21 cellular contexts compared by ENCODE assay signal in genomic region chr7:155496267-155497005, GRCh38. TPM values are rescaled to one million over a fixed set of nuclear protein-coding genes. Genes with fewer than 3 reads are reported as not detected.
DNase-seq lines count a peak whose midpoint lies in the region; ATAC-seq, FAIRE-seq and TF ChIP-seq lines count a peak whose summit lies in the region.
"Had no signal": no experiment of that assay in that cellular context is flagged by ENCODE, and none has a peak within 500 bp of the region (broad histone marks: within the 10 kb centered on the region; RNA-seq: fewer than 3 reads in every experiment).

No MANE protein-coding gene starts in this region.

- H3K4me1 ChIP-seq in H1 (replicated peaks in 1 of 4; ENCODE audit: control insufficient read depth in 3 of 4, insufficient read depth in 4 of 4, low read length in 3 of 4): peaks cover 0 to 12% (median 9%) of the 10 kb centered on the region in 4 experiments; a peak in 6 of 7 replicates
- peaks cover 7% of the 10 kb centered on the region for H3K4me1 ChIP-seq in HepG2 (ENCODE audit: insufficient read depth, low read length)
- H3K4me1 ChIP-seq in neuronal stem cell (ENCODE audit: control insufficient read depth in 2 of 2, insufficient read depth in 1 of 2, low read depth in 1 of 2, low read length in 2 of 2): peaks cover 5 to 29% of the 10 kb centered on the region in 2 donors
- H3K4me1 ChIP-seq: BE2C, Caco-2, HAP-1 had no signal

- DNase-seq in H7 (peak; percentile 56), H1 (ENCODE audit: low read depth in 1 of 2, low spot score in 2 of 2) (no peak), HepG2 (ENCODE audit: low spot score) (no peak), neuronal stem cell (ENCODE audit: low spot score) (no peak), germinal center (ENCODE audit: low spot score) (no peak), 8988T (no peak)
- no peak for DNase-seq in activated CD4-positive, alpha-beta T cell treated with anti-CD3 and anti-CD28 coated beads for 4 hours
- DNase-seq: ACHN; BE2C; Caco-2; CD4-positive, alpha-beta T cell; GOT3; KG1 had no signal

- H2BK120ac ChIP-seq in H1 (replicated peaks; ENCODE audit: low read depth, low read length) (no peak overlapping the region), neuronal stem cell (ENCODE audit: low read depth, low read length) (no peak overlapping the region)

- no peaks in the 10 kb centered on the region for H3K23me2 ChIP-seq in H1 (ENCODE audit: low read depth, low read length)

- H3K23ac ChIP-seq in H1 (ENCODE audit: insufficient read length): no peak overlapping the region
- H3K23ac ChIP-seq in neuronal stem cell (ENCODE audit: low read depth, low read length, poor library complexity): no peak overlapping the region

- no peak overlapping the region for H3K56ac ChIP-seq in H1 (replicated peaks; ENCODE audit: insufficient read length, low read depth, low read length)

- CTCF ChIA-PET in H1 (lab: Charles Lee; ENCODE audit: partially characterized antibody): interaction anchor here (0.8 to 2.8 kb wide), 9 partner anchors 10 to 140 kb away, joined by 3 to 6 read pairs (median 3); no protein-coding TSS in a partner anchor
- CTCF ChIA-PET in HepG2 (lab: Yijun Ruan, JAX; ENCODE audit: low intra/inter-chr PET ratio, low total read pairs): no interaction called here

- in situ Hi-C loops in HepG2 (cut with HindIII; ENCODE audit: extremely low pct_ligation_motif_present, low pct_unique_long_range_greater_than_20kb): no loop called here

- H3K14ac ChIP-seq in H1 (ENCODE audit: insufficient read length): no peak overlapping the region
- H3K14ac ChIP-seq in neuronal stem cell (ENCODE audit: low read length): no peak overlapping the region

- intact Hi-C loops in HepG2 (cut with micrococcal nuclease; ENCODE audit: unreplicated experiment): no loop called here

- POLR2A ChIA-PET in H1 (lab: Charles Lee; ENCODE audit: partially characterized antibody): no interaction called here
- POLR2A ChIA-PET in HepG2 (lab: Yijun Ruan, JAX): no interaction called here

- no peak overlapping the region for H3K4ac ChIP-seq in H1 (replicated peaks; ENCODE audit: insufficient read length, low read depth, low read length)
- no peak overlapping the region for H3K4ac ChIP-seq in neuronal stem cell (ENCODE audit: low read length)

- TF ChIP-seq EP300 in H1 (IDR thresholded peaks at IDR 0.05; ENCODE audit: borderline replicate concordance in 1 of 2, low read depth in 2 of 2, low read length in 2 of 2) (no peak), HepG2 (IDR thresholded peaks at IDR 0.05; ENCODE audit: low read depth in 2 of 2, low read length in 2 of 2) (no peak), HepG2 (CRISPR knock-in tag; IDR thresholded peaks at IDR 0.05; ENCODE audit: borderline replicate concordance) (no peak)

- FAIRE-seq in H1 (lab: Jason Lieb, UNC): no peak
- FAIRE-seq in HepG2 (lab: Jason Lieb, UNC): no peak
- FAIRE-seq: A204.1, D721Med, G401.6, GM12892, GM18507 had no signal

- no peak overlapping the region for H4K8ac ChIP-seq in H1 (ENCODE audit: extremely low read depth, insufficient read depth, low read length)
- no peak overlapping the region for H4K8ac ChIP-seq in neuronal stem cell (ENCODE audit: low read depth, low read length)

- H3K9me3 ChIP-seq in H1 (ENCODE audit: insufficient read depth in 2 of 2, low read depth in 1 of 2, low read length in 1 of 2) (no peaks in the 10 kb centered on the region; a peak in 1 of 4 replicates), HepG2 (ENCODE audit: low read length) (no peaks in the 10 kb centered on the region), neuronal stem cell (replicated peaks in 1 of 2; ENCODE audit: control insufficient read depth in 2 of 2, insufficient read depth in 1 of 2, low read depth in 1 of 2, low read length in 2 of 2) (no peaks in the 10 kb centered on the region)
- H3K9me3 ChIP-seq: BE2C, Caco-2, HAP-1 had no signal

- no TSS peak for BruUV-seq in HepG2 (replicated peaks; lab: Mats Ljungman, UMichigan)

- H3K18ac ChIP-seq in H1 (ENCODE audit: extremely low read depth, low read length) (no peak overlapping the region), neuronal stem cell (ENCODE audit: low read length) (peak overlapping the region; percentile 36)

- H3K79me2 ChIP-seq in H1 (ENCODE audit: control insufficient read depth in 1 of 2, insufficient read depth in 2 of 2, low read length in 2 of 2) (no peaks in the 10 kb centered on the region), HepG2 (ENCODE audit: insufficient read depth, low read length) (no peaks in the 10 kb centered on the region)

- H3K27ac ChIP-seq in H1 (ENCODE audit: low read depth, low read length) (no peak overlapping the region), HepG2 (ENCODE audit: extremely low read length, insufficient read depth, low read length) (no peak overlapping the region), neuronal stem cell (replicated peaks; ENCODE audit: low read length) (no peak overlapping the region)
- H3K27ac ChIP-seq: C4-2B had no signal

- H2BK5ac ChIP-seq in H1 (ENCODE audit: low read depth, low read length) (no peak overlapping the region), neuronal stem cell (ENCODE audit: low read length) (no peak overlapping the region)

- peaks cover 35% of the 10 kb centered on the region for H3K27me3 ChIP-seq in H7 (ENCODE audit: control insufficient read depth, insufficient read depth, low read length)
- peaks cover 14 to 84% (median 59%) of the 10 kb centered on the region in 4 experiments for H3K27me3 ChIP-seq in H1 (replicated peaks in 1 of 4; ENCODE audit: control insufficient read depth in 3 of 4, extremely low read depth in 1 of 4, insufficient read depth in 3 of 4, low read length in 3 of 4)
- peaks cover 5 to 74% of the 10 kb centered on the region in 2 experiments; a peak in 4 of 5 replicates for H3K27me3 ChIP-seq in HepG2 (ENCODE audit: control insufficient read depth in 1 of 2, insufficient read depth in 2 of 2, low read length in 2 of 2)
- peaks cover 0 to 46% (median 0%) of the 10 kb centered on the region in 3 experiments for H3K27me3 ChIP-seq in neuronal stem cell (ENCODE audit: control insufficient read depth in 3 of 3, insufficient read depth in 3 of 3, low read depth in 1 of 3, low read length in 3 of 3)

- no peak overlapping the region for H3K9ac ChIP-seq in H1 (replicated peaks in 1 of 4; ENCODE audit: extremely low read depth in 1 of 4, low read depth in 3 of 4, low read length in 3 of 4)
- H3K9ac ChIP-seq in HepG2 (ENCODE audit: insufficient read depth, low read depth, low read length): no peak overlapping the region
- no peak overlapping the region for H3K9ac ChIP-seq in neuronal stem cell (ENCODE audit: low read depth, low read length, poor library complexity)

- no peak overlapping the region for H3K4me2 ChIP-seq in H1 (ENCODE audit: insufficient read depth in 1 of 2, low read depth in 2 of 2, low read length in 2 of 2)
- H3K4me2 ChIP-seq in HepG2 (ENCODE audit: low read depth, low read length): no peak overlapping the region
- H3K4me2 ChIP-seq in neuronal stem cell (ENCODE audit: insufficient read depth, low read length, poor library complexity, severe bottlenecking): no peak overlapping the region

- H3K4me3 ChIP-seq in H7 (ENCODE audit: insufficient read depth, low read depth, low read length): no peak overlapping the region
- no peak overlapping the region for H3K4me3 ChIP-seq in H1 (ENCODE audit: extremely low read depth in 1 of 4, insufficient read depth in 2 of 4, low read depth in 3 of 4, low read length in 4 of 4)
- H3K4me3 ChIP-seq in HepG2 (replicated peaks in 1 of 3; ENCODE audit: insufficient read depth in 1 of 3, low read depth in 2 of 3, low read length in 3 of 3): no peak overlapping the region
- H3K4me3 ChIP-seq in neuronal stem cell (ENCODE audit: low read length in 2 of 2): no peak overlapping the region
- H3K4me3 ChIP-seq: HAP-1 had no signal

- H2BK15ac ChIP-seq in H1 (ENCODE audit: low read length) (no peak overlapping the region), neuronal stem cell (ENCODE audit: low read length) (no peak overlapping the region)

- no peaks in the 10 kb centered on the region for H3K79me1 ChIP-seq in H1 (ENCODE audit: low read depth, low read length)
- no peaks in the 10 kb centered on the region for H3K79me1 ChIP-seq in neuronal stem cell (ENCODE audit: low read depth, low read length)

- no peak overlapping the region for H4K5ac ChIP-seq in H1 (ENCODE audit: insufficient read length, low read depth, low read length)

- no peak for TF ChIP-seq POLR2A in H1 (IDR thresholded peaks at IDR 0.05; ENCODE audit: control extremely low read depth in 1 of 2, low read depth in 2 of 2, low read length in 2 of 2)
- TF ChIP-seq POLR2A in HepG2 (IDR thresholded peaks at IDR 0.05; ENCODE audit: insufficient read depth in 1 of 2, low read depth in 2 of 2, low read length in 2 of 2): no peak

- ATAC-seq in HepG2: peak; percentile 44; the same call in 2 of the 3 replicates
- no peak for ATAC-seq in GM19397 (IDR thresholded peaks at IDR 0.05; ENCODE audit: unreplicated experiment)

- TF ChIP-seq CTCF in H1 (IDR thresholded peaks at IDR 0.05; ENCODE audit: control extremely low read depth in 1 of 3, insufficient read depth in 1 of 3, low read depth in 1 of 3, low read length in 3 of 3) (no peak), HepG2 (CRISPR knock-in tag; IDR thresholded peaks at IDR 0.05) (no peak)

- H2AK5ac ChIP-seq in H1 (ENCODE audit: low read depth, low read length): no peak overlapping the region
- H2AK5ac ChIP-seq in neuronal stem cell (ENCODE audit: low read depth, low read length): no peak overlapping the region

- H2AFZ ChIP-seq in H1 (ENCODE audit: low read length) (no peak overlapping the region), HepG2 (ENCODE audit: low read length) (no peak overlapping the region), neuronal stem cell (ENCODE audit: low read length) (no peak overlapping the region)

- H2BK20ac ChIP-seq in H1 (ENCODE audit: low read length): no peak overlapping the region

- H4K91ac ChIP-seq in H1 (replicated peaks; ENCODE audit: insufficient read length, low read length) (no peak overlapping the region), neuronal stem cell (ENCODE audit: low read depth, low read length, poor library complexity) (no peak overlapping the region)

- 84% methylated on average over 20 of the region's 23 CpGs; no CpG with 5 or more reads in 1 of the 2 experiments for WGBS in H1 (ENCODE audit: extremely low coverage in 1 of 2, insufficient coverage in 1 of 2, insufficient read length in 1 of 2, insufficient replicate concordance in 2 of 2, low coverage in 1 of 2, low lambda C conversion rate in 2 of 2, missing lambda C conversion rate in 1 of 2), 2 experiments
- WGBS in HepG2 (ENCODE audit: low lambda C conversion rate): 46% methylated on average over 20 of the region's 23 CpGs
- no CpG with 5 or more reads among the region's 23 CpGs for WGBS in neuronal stem cell (ENCODE audit: extremely low coverage in 2 of 2, insufficient read length in 2 of 2, insufficient replicate concordance in 1 of 2), 2 donors

- TF ChIP-seq RAD21 in H1 (IDR thresholded peaks at IDR 0.05 in 1 of 2, conservative IDR thresholded peaks at IDR 0.05 in 1 of 2; ENCODE audit: low read depth in 2 of 2, low read length in 2 of 2): no peak
- no peak for TF ChIP-seq RAD21 in HepG2 (CRISPR knock-in tag; IDR thresholded peaks at IDR 0.05)

- no peaks in the 10 kb centered on the region for H3K36me3 ChIP-seq in H7 (replicated peaks; ENCODE audit: control insufficient read depth, insufficient read depth, low read length)
- no peaks in the 10 kb centered on the region for H3K36me3 ChIP-seq in H1 (ENCODE audit: control insufficient read depth in 2 of 4, insufficient read depth in 4 of 4, low read length in 3 of 4)
- H3K36me3 ChIP-seq in HepG2 (replicated peaks in 1 of 2; ENCODE audit: control insufficient read depth in 1 of 2, insufficient read depth in 2 of 2, low read length in 2 of 2): no peaks in the 10 kb centered on the region
- peaks cover 0 to 71% of the 10 kb centered on the region in 2 donors for H3K36me3 ChIP-seq in neuronal stem cell (replicated peaks in 1 of 2; ENCODE audit: control insufficient read depth in 2 of 2, insufficient read depth in 2 of 2, low read length in 2 of 2)
- H3K36me3 ChIP-seq: BE2C, HAP-1 had no signal

- H2BK12ac ChIP-seq in H1 (ENCODE audit: low read depth, low read length) (peak overlapping the region; percentile 19; the same call in 1 of the 2 replicates), neuronal stem cell (ENCODE audit: low read length) (no peak overlapping the region)

- H4K20me1 ChIP-seq in H1 (replicated peaks in 1 of 2; ENCODE audit: control insufficient read depth in 1 of 2, insufficient read depth in 2 of 2, low read length in 2 of 2) (peaks cover 0 to 1% of the 10 kb centered on the region in 2 experiments), HepG2 (ENCODE audit: insufficient read depth, low read length) (no peaks in the 10 kb centered on the region)

RNA-seq across cellular contexts. Expression of gene EN2, which starts 38.5 kb away (rescaled TPM):
- total RNA-seq in H7 (2014; rRNA removed; shearing (Covaris generic)): 0.04 TPM in 1 of 2 replicates, not detected in the other
- total RNA-seq in H1 (2021; fragmentation: NEBNext Ultra II Directional; extraction: Animal tissue kit (Norgen Biotek cat#: 25700)): not detected in 2 replicates
- polyA plus RNA-seq in H1 (2011; rRNA removed) (0.03 TPM in 1 of 2 replicates, not detected in the other), HepG2 (2011; rRNA removed) (not detected in 2 replicates)
- polyA plus RNA-seq in H1 (2011; cell fraction: cytosol; rRNA removed): not detected
- polyA plus RNA-seq in H1 (2011; cell fraction: nucleus; rRNA removed): not detected
- polyA plus RNA-seq in H1 (2012, experiment 1 of 2): 0.04 TPM in 1 of 4 replicates, not detected in the others
- not detected for polyA plus RNA-seq in H1 (2012, experiment 2 of 2)
- polyA plus RNA-seq in H1 (2013, experiment 1 of 2): not detected
- not detected for polyA plus RNA-seq in H1 (2013, experiment 2 of 2)
- not detected in 2 replicates for polyA minus RNA-seq in H1 (2011; rRNA and poly(A)+ RNA removed)
- not detected for polyA minus RNA-seq in H1 (2011; cell fraction: cytosol; rRNA and poly(A)+ RNA removed)
- not detected for polyA minus RNA-seq in H1 (2011; cell fraction: nucleus; rRNA and poly(A)+ RNA removed)
- not detected in 2 replicates for total RNA-seq in HepG2 (2016; rRNA removed; fragmentation: Illumina TruSeq; extraction: Trizol)
- not detected in 2 replicates for total RNA-seq in HepG2 (2016; cell fraction: cytosol; rRNA removed; fragmentation: Illumina TruSeq; extraction: Trizol; ENCODE audit: low read depth)
- not detected in 2 replicates for total RNA-seq in HepG2 (2016; cell fraction: insoluble cytoplasmic fraction; rRNA removed; fragmentation: Illumina TruSeq; extraction: Trizol)
- not detected in 2 replicates for total RNA-seq in HepG2 (2016; cell fraction: membrane; rRNA removed; fragmentation: Illumina TruSeq; extraction: Trizol)
- total RNA-seq in HepG2 (2016; cell fraction: nucleus; rRNA removed; fragmentation: Illumina TruSeq; extraction: Trizol): not detected in 2 replicates
- polyA plus RNA-seq in HepG2 (2011; cell fraction: cytosol; rRNA removed): not detected in 2 replicates
- polyA plus RNA-seq in HepG2 (2011; cell fraction: nucleus; rRNA removed): not detected in 2 replicates
- polyA plus RNA-seq in HepG2 (2012): not detected in 2 replicates
- not detected in 2 replicates for polyA plus RNA-seq in HepG2 (2016; cell fraction: cytosol; fragmentation: Illumina TruSeq; extraction: Trizol; ENCODE audit: low read depth)
- not detected in 2 replicates for polyA plus RNA-seq in HepG2 (2016; cell fraction: insoluble cytoplasmic fraction; fragmentation: Illumina TruSeq; extraction: Trizol; ENCODE audit: low read depth)
- not detected in 2 replicates for polyA plus RNA-seq in HepG2 (2016; cell fraction: membrane; fragmentation: Illumina TruSeq; extraction: Trizol; ENCODE audit: low read depth)
- not detected in 2 replicates for polyA plus RNA-seq in HepG2 (2016; cell fraction: nucleus; fragmentation: Illumina TruSeq; extraction: Trizol; ENCODE audit: insufficient read depth, low read depth)
- not detected in 2 replicates for polyA minus RNA-seq in HepG2 (2011; rRNA and poly(A)+ RNA removed; ENCODE audit: low replicate concordance)
- not detected in 2 replicates for polyA minus RNA-seq in HepG2 (2011; cell fraction: cytosol; rRNA and poly(A)+ RNA removed)
- not detected in 2 replicates for polyA minus RNA-seq in HepG2 (2011; cell fraction: nucleus; rRNA and poly(A)+ RNA removed)
- polyA plus RNA-seq in neuronal stem cell (2013, experiment 1 of 2): not detected
- polyA plus RNA-seq in neuronal stem cell (2013, experiment 2 of 2): not detected
- total RNA-seq: CD4-positive, alpha-beta T cell had no signal

RNA-seq across cellular contexts. Expression of gene CNPY1, which starts 49.9 kb away (rescaled TPM):
- 1.5 and 2.4 TPM in 2 replicates for total RNA-seq in H7 (2014; rRNA removed; shearing (Covaris generic))
- not detected in 2 replicates for total RNA-seq in H1 (2021; fragmentation: NEBNext Ultra II Directional; extraction: Animal tissue kit (Norgen Biotek cat#: 25700))
- polyA plus RNA-seq in H1 (2011; rRNA removed): not detected in 2 replicates
- polyA plus RNA-seq in H1 (2011; cell fraction: cytosol; rRNA removed): not detected
- not detected for polyA plus RNA-seq in H1 (2011; cell fraction: nucleus; rRNA removed)
- not detected in 4 replicates for polyA plus RNA-seq in H1 (2012, experiment 1 of 2)
- polyA plus RNA-seq in H1 (2012, experiment 2 of 2): not detected
- polyA plus RNA-seq in H1 (2013, experiment 1 of 2): not detected
- polyA plus RNA-seq in H1 (2013, experiment 2 of 2): not detected
- not detected in 2 replicates for polyA minus RNA-seq in H1 (2011; rRNA and poly(A)+ RNA removed)
- polyA minus RNA-seq in H1 (2011; cell fraction: cytosol; rRNA and poly(A)+ RNA removed): not detected
- polyA minus RNA-seq in H1 (2011; cell fraction: nucleus; rRNA and poly(A)+ RNA removed): 0.30 TPM
- total RNA-seq in HepG2 (2016; rRNA removed; fragmentation: Illumina TruSeq; extraction: Trizol): not detected in 2 replicates
- not detected in 2 replicates for total RNA-seq in HepG2 (2016; cell fraction: cytosol; rRNA removed; fragmentation: Illumina TruSeq; extraction: Trizol; ENCODE audit: low read depth)
- total RNA-seq in HepG2 (2016; cell fraction: insoluble cytoplasmic fraction; rRNA removed; fragmentation: Illumina TruSeq; extraction: Trizol): not detected in 2 replicates
- not detected in 2 replicates for total RNA-seq in HepG2 (2016; cell fraction: membrane; rRNA removed; fragmentation: Illumina TruSeq; extraction: Trizol)
- not detected in 2 replicates for total RNA-seq in HepG2 (2016; cell fraction: nucleus; rRNA removed; fragmentation: Illumina TruSeq; extraction: Trizol)
- polyA plus RNA-seq in HepG2 (2011; rRNA removed): not detected in 2 replicates
- polyA plus RNA-seq in HepG2 (2011; cell fraction: cytosol; rRNA removed): not detected in 2 replicates
- not detected in 2 replicates for polyA plus RNA-seq in HepG2 (2011; cell fraction: nucleus; rRNA removed)
- polyA plus RNA-seq in HepG2 (2012): not detected in 2 replicates
- polyA plus RNA-seq in HepG2 (2016; cell fraction: cytosol; fragmentation: Illumina TruSeq; extraction: Trizol; ENCODE audit: low read depth): not detected in 2 replicates
- not detected in 2 replicates for polyA plus RNA-seq in HepG2 (2016; cell fraction: insoluble cytoplasmic fraction; fragmentation: Illumina TruSeq; extraction: Trizol; ENCODE audit: low read depth)
- polyA plus RNA-seq in HepG2 (2016; cell fraction: membrane; fragmentation: Illumina TruSeq; extraction: Trizol; ENCODE audit: low read depth): not detected in 2 replicates
- not detected in 2 replicates for polyA plus RNA-seq in HepG2 (2016; cell fraction: nucleus; fragmentation: Illumina TruSeq; extraction: Trizol; ENCODE audit: insufficient read depth, low read depth)
- not detected in 2 replicates for polyA minus RNA-seq in HepG2 (2011; rRNA and poly(A)+ RNA removed; ENCODE audit: low replicate concordance)
- polyA minus RNA-seq in HepG2 (2011; cell fraction: cytosol; rRNA and poly(A)+ RNA removed): not detected in 2 replicates
- not detected in 2 replicates for polyA minus RNA-seq in HepG2 (2011; cell fraction: nucleus; rRNA and poly(A)+ RNA removed)
- polyA plus RNA-seq in neuronal stem cell (2013, experiment 1 of 2): not detected
- polyA plus RNA-seq in neuronal stem cell (2013, experiment 2 of 2): not detected
- total RNA-seq: Caco-2; CD4-positive, alpha-beta T cell had no signal
